Comparison of ENCODE assay signal across 8 cellular contexts in the genomic region with DNA sequence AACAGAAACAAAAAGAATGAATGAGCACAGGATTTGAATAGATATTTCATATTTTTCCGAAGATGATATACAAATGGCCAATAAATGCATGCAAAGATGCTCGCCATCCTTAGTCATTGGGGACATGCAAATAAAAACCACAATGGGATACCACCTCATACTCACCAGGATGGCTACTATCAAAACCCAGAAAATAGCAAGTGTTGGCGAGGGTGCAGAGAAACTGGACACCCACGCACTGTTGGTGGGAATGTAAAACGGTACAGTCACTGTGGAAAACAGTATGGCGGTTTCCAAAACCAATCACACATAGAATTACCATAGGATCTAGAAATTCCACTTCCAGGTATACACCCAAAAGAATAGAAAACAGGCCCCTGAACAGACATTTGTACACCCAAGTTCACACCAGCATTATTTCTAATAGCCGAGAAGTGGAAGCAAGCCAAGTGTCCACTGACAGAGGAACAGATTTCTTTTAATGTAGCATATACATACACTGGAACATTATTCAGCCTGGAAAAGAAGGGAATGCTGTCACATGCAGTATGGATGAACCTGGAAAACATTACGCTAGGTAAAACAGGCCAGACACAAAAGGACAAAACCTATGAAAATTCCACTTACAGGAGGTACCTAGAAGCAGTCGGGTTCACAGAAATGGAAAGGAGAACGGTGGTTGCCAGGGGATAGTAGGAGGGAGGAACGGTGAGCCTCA. TPM values are rescaled to one million over a fixed set of nuclear protein-coding genes. Genes with fewer than 3 reads are reported as not detected.
DNase-seq lines count a peak whose midpoint lies in the region; ATAC-seq and TF ChIP-seq lines count a peak whose summit lies in the region.

No MANE protein-coding gene starts in this region.

- peaks cover 48% of the 10 kb centered on the region for H3K36me3 Mint-ChIP-seq in CD8-positive, alpha-beta T cell

- POLR2A ChIA-PET in CD8-positive, alpha-beta T cell (lab: Charles Lee) = no interaction called here

- no peak overlapping the region for H2AFZ ChIP-seq in OCI-LY1 (ENCODE audit: low read length)

- no peaks in the 10 kb centered on the region for H3F3A ChIP-seq in OCI-LY1 (ENCODE audit: insufficient read depth, low read length)

- H3K4me1 ChIP-seq in CD8-positive, alpha-beta T cell (ENCODE audit: insufficient read depth, low read length) = peaks cover 13% of the 10 kb centered on the region
- H3K4me1 ChIP-seq in OCI-LY1 (ENCODE audit: insufficient read depth, low read length, severe bottlenecking) (peaks cover 18% of the 10 kb centered on the region), ectodermal cell (ENCODE audit: control insufficient read depth, insufficient read depth, low read length) (no peaks in the 10 kb centered on the region), neutrophil (ENCODE audit: control insufficient read depth in 1 of 2, insufficient read depth in 1 of 2, low read depth in 1 of 2, low read length in 1 of 2) (peaks cover 39 to 45% of the 10 kb centered on the region in 2 experiments)

- CTCF ChIA-PET in CD8-positive, alpha-beta T cell (lab: Charles Lee) = interaction anchor here (1.1 kb wide), 1 partner anchor 19 kb away, joined by 3 read pairs; no protein-coding TSS in a partner anchor

- peaks cover 49% of the 10 kb centered on the region for H3K4me1 Mint-ChIP-seq in CD8-positive, alpha-beta T cell (ENCODE audit: low read depth)

- peak overlapping the region; percentile 35 for H3K4me3 ChIP-seq in CD8-positive, alpha-beta T cell (ENCODE audit: low read depth, low read length)
- H3K4me3 ChIP-seq in OCI-LY1 (ENCODE audit: low read depth, low read length, poor library complexity, severe bottlenecking) (peak overlapping the region; percentile 86), ectodermal cell (ENCODE audit: insufficient read depth, low read depth, low read length) (peak overlapping the region; percentile 71), neutrophil (ENCODE audit: low read depth in 1 of 2, low read length in 1 of 2) (peak overlapping the region in 1 of 2 experiments; percentile 82)

- H3K9me3 ChIP-seq in CD8-positive, alpha-beta T cell (ENCODE audit: low read length) = no peaks in the 10 kb centered on the region
- peaks cover 25% of the 10 kb centered on the region for H3K9me3 ChIP-seq in OCI-LY1 (ENCODE audit: low read length)
- H3K9me3 ChIP-seq in ectodermal cell (ENCODE audit: control insufficient read depth, low read length) = no peaks in the 10 kb centered on the region
- H3K9me3 ChIP-seq in neutrophil = no peaks in the 10 kb centered on the region

- H3K27me3 ChIP-seq in CD8-positive, alpha-beta T cell (ENCODE audit: insufficient read depth, low read length) = no peaks in the 10 kb centered on the region
- H3K27me3 ChIP-seq in OCI-LY1 (ENCODE audit: insufficient read depth, low read length) (no peaks in the 10 kb centered on the region), ectodermal cell (ENCODE audit: control insufficient read depth, insufficient read depth, low read length, poor library complexity, severe bottlenecking) (no peaks in the 10 kb centered on the region), neutrophil (no peaks in the 10 kb centered on the region)

- no peaks in the 10 kb centered on the region for H3K9me3 Mint-ChIP-seq in CD8-positive, alpha-beta T cell

- ATAC-seq in CD8-positive, alpha-beta T cell = no peak

- intact Hi-C loops in CD8-positive, alpha-beta T cell (cut with DNase I, micrococcal nuclease) = loop anchor here (5.0 to 10.0 kb wide), 2 partner anchors 215 to 418 kb away; a partner anchor contains a TSS

- no peaks in the 10 kb centered on the region for H3K9me2 ChIP-seq in OCI-LY1 (ENCODE audit: low read depth, low read length)

- H3K27me3 Mint-ChIP-seq in CD8-positive, alpha-beta T cell (ENCODE audit: low read depth) = no peaks in the 10 kb centered on the region

- 71 to 73% methylated on average over 11 of the region's 11 CpGs for WGBS in ectodermal cell, 2 experiments

- H3K27ac Mint-ChIP-seq in CD8-positive, alpha-beta T cell = peak overlapping the region; percentile 42

- peak overlapping the region; percentile 96 for H3K4me3 Mint-ChIP-seq in CD8-positive, alpha-beta T cell

- in situ Hi-C loops in GM13976 (cut with MboI; ENCODE audit: low sequenced_read_pairs, unreplicated experiment) = no loop called here

- no peaks in the 10 kb centered on the region; the same call in 1 of the 2 replicates for H4K20me1 ChIP-seq in OCI-LY1 (ENCODE audit: insufficient read depth, low read length)

- H3K79me2 ChIP-seq in OCI-LY1 (ENCODE audit: insufficient read depth, low read length) = peaks cover 83% of the 10 kb centered on the region

- H3K27ac ChIP-seq in CD8-positive, alpha-beta T cell (ENCODE audit: low read depth, low read length) = no peak overlapping the region
- H3K27ac ChIP-seq in OCI-LY1 (ENCODE audit: low read depth, low read length, poor library complexity, severe bottlenecking) (peak overlapping the region; percentile 83), ectodermal cell (ENCODE audit: insufficient read depth, low read depth, low read length, poor library complexity, severe bottlenecking) (no peak overlapping the region), neutrophil (peak overlapping the region; percentile 93)

- no peak for TF ChIP-seq CTCF in CD8-positive, alpha-beta T cell (IDR thresholded peaks at IDR 0.05)
- TF ChIP-seq CTCF in OCI-LY1 (IDR thresholded peaks at IDR 0.05; ENCODE audit: low read length) = no peak
- no peak for TF ChIP-seq CTCF in neutrophil (IDR thresholded peaks at IDR 0.05)
- no peak for TF ChIP-seq CTCF in GM13976 (IDR thresholded peaks at IDR 0.05; ENCODE audit: borderline replicate concordance, control extremely low read depth, extremely low read depth, insufficient read depth, missing control alignments)

- H3K4me2 ChIP-seq in OCI-LY1 (ENCODE audit: low read length) = peak overlapping the region; percentile 89

- peak overlapping the region; percentile 95 for H3K9ac ChIP-seq in OCI-LY1 (ENCODE audit: low read length)

- DNase-seq in CD8-positive, alpha-beta T cell = no peak
- DNase-seq in T-helper 9 cell (no peak), GOT3 (lab: John Stamatoyannopoulos, UW) (no peak), GM13976 (ENCODE audit: low spot score) (no peak), NCI-H2107 treated with DMSO at 0.1 percent for 48 hours (lab: John Stamatoyannopoulos, UW; ENCODE audit: unreplicated experiment) (no peak)

- H3K36me3 ChIP-seq in CD8-positive, alpha-beta T cell (ENCODE audit: insufficient read depth, low read length) = no peaks in the 10 kb centered on the region
- peaks cover 73% of the 10 kb centered on the region for H3K36me3 ChIP-seq in OCI-LY1 (ENCODE audit: insufficient read depth, low read length)
- H3K36me3 ChIP-seq in ectodermal cell (ENCODE audit: control insufficient read depth, insufficient read depth, low read length) = no peaks in the 10 kb centered on the region
- peaks cover 9% of the 10 kb centered on the region for H3K36me3 ChIP-seq in neutrophil

RNA-seq across cellular contexts. Expression of a gene that starts 3.6 kb away (rescaled TPM):
- 10 to 100 TPM; 51.3 to 55.6 TPM for total RNA-seq in CD8-positive, alpha-beta T cell
- polyA plus RNA-seq in ectodermal cell (2013, experiment 1 of 4) = 27.7 TPM
- 25.5 TPM for polyA plus RNA-seq in ectodermal cell (2013, experiment 2 of 4)
- 18.4 TPM for polyA plus RNA-seq in ectodermal cell (2013, experiment 3 of 4)
- 17.8 TPM for polyA plus RNA-seq in ectodermal cell (2013, experiment 4 of 4)

RNA-seq across cellular contexts. Expression of a gene that starts 15.2 kb away (rescaled TPM):
- total RNA-seq in CD8-positive, alpha-beta T cell = not detected
- polyA plus RNA-seq in ectodermal cell (2013, experiment 1 of 4) = not detected
- not detected for polyA plus RNA-seq in ectodermal cell (2013, experiment 2 of 4)
- polyA plus RNA-seq in ectodermal cell (2013, experiment 3 of 4) = not detected
- 0.12 TPM for polyA plus RNA-seq in ectodermal cell (2013, experiment 4 of 4)

Comparison
In these comparisons a context has a peak if more than half of its experiments do, and no peak if none do; other contexts are left out.
1. H3K27ac ChIP-seq: peak in OCI-LY1 (single experiment) and neutrophil (single experiment); none in CD8-positive, alpha-beta T cell (single experiment) and ectodermal cell (single experiment).